1 cellular context compared by ENCODE assay signal in genomic region chr6:37051138-37052026, GRCh38.
TF ChIP-seq lines count a peak whose summit lies in the region.

No MANE protein-coding gene starts in this region.

TF ChIP-seq in HepG2, 621 proteins besides CTCF, POLR2A, EP300 and RAD21 (continued from another document and continues in another):
- TF ChIP-seq SCMH1 (CRISPR knock-in tag; IDR thresholded peaks at IDR 0.05; ENCODE audit: borderline replicate concordance), result no peak
- no peak; the same call in 1 of the 2 replicates for TF ChIP-seq KMT2B (CRISPR knock-in tag; IDR thresholded peaks at IDR 0.05)
- TF ChIP-seq ZNF646 (CRISPR knock-in tag; IDR thresholded peaks at IDR 0.05), result no peak
- TF ChIP-seq HNF1B (CRISPR knock-in tag; IDR thresholded peaks at IDR 0.05), result no peak
- no peak for TF ChIP-seq HDAC6 (IDR thresholded peaks at IDR 0.05; ENCODE audit: low read depth, low read length)
- TF ChIP-seq SMARCE1 (IDR thresholded peaks at IDR 0.05; ENCODE audit: borderline replicate concordance), result no peak
- peak; percentile 47 for TF ChIP-seq SKI (IDR thresholded peaks at IDR 0.05; ENCODE audit: partially characterized antibody)
- TF ChIP-seq GPN1 (CRISPR knock-in tag; IDR thresholded peaks at IDR 0.05; ENCODE audit: borderline replicate concordance), result no peak
- peak; percentile 59; the same call in 1 of the 2 replicates for TF ChIP-seq ZNF501 (CRISPR knock-in tag; IDR thresholded peaks at IDR 0.05)
- no peak for TF ChIP-seq KAT2B (IDR thresholded peaks at IDR 0.05; ENCODE audit: borderline replicate concordance, low read depth, low read length)
- TF ChIP-seq MAFG (CRISPR knock-in tag; IDR thresholded peaks at IDR 0.05), result no peak
- TF ChIP-seq ZFP36L2 (CRISPR knock-in tag; IDR thresholded peaks at IDR 0.05), result no peak
- TF ChIP-seq ZFP62 (CRISPR knock-in tag; IDR thresholded peaks at IDR 0.05), result no peak
- TF ChIP-seq HNF4G (IDR thresholded peaks at IDR 0.05; ENCODE audit: borderline replicate concordance, low read depth, low read length), result peak; percentile 56; the same call in 1 of the 2 replicates
- TF ChIP-seq HNF4G (CRISPR knock-in tag; IDR thresholded peaks at IDR 0.05; ENCODE audit: borderline replicate concordance, low read depth), result peak; percentile 69; the same call in 1 of the 2 replicates
- peak; percentile 86 for TF ChIP-seq REPIN1 (CRISPR knock-in tag; IDR thresholded peaks at IDR 0.05; ENCODE audit: borderline replicate concordance, low read depth)
- peak; percentile 95 for TF ChIP-seq KDM5B (CRISPR knock-in tag; IDR thresholded peaks at IDR 0.05; ENCODE audit: borderline replicate concordance)
- no peak for TF ChIP-seq NR3C1 (CRISPR knock-in tag; IDR thresholded peaks at IDR 0.05)
- TF ChIP-seq RBFOX2 (IDR thresholded peaks at IDR 0.05; ENCODE audit: low read depth, low read length), result no peak
- TF ChIP-seq ZNF383 (CRISPR knock-in tag; IDR thresholded peaks at IDR 0.05; ENCODE audit: borderline replicate concordance), result peak; percentile 71; the same call in 1 of the 2 replicates
- TF ChIP-seq ZNF432 (CRISPR knock-in tag; IDR thresholded peaks at IDR 0.05; ENCODE audit: borderline replicate concordance), result no peak
- no peak for TF ChIP-seq ZNF782 (CRISPR knock-in tag; IDR thresholded peaks at IDR 0.05; ENCODE audit: borderline replicate concordance)
- no peak for TF ChIP-seq ZNF367 (CRISPR knock-in tag; IDR thresholded peaks at IDR 0.05; ENCODE audit: borderline replicate concordance)
- no peak for TF ChIP-seq ZNF7 (CRISPR knock-in tag; IDR thresholded peaks at IDR 0.05)
- no peak for TF ChIP-seq REL (CRISPR knock-in tag; conservative IDR thresholded peaks at IDR 0.05)
- peak; percentile 50 for TF ChIP-seq TBL1XR1 (IDR thresholded peaks at IDR 0.05; ENCODE audit: borderline replicate concordance, low read length, partially characterized antibody)
- peak; percentile 70; the same call in 1 of the 2 replicates for TF ChIP-seq CCDC6 (CRISPR knock-in tag; IDR thresholded peaks at IDR 0.05)
- peak; percentile 41 for TF ChIP-seq RBM39 (IDR thresholded peaks at IDR 0.05; ENCODE audit: low read depth, low read length, poor library complexity, severe bottlenecking)
- TF ChIP-seq ZNF577 (CRISPR knock-in tag; IDR thresholded peaks at IDR 0.05; ENCODE audit: borderline replicate concordance, low read depth), result no peak
- TF ChIP-seq PPARG (CRISPR knock-in tag; conservative IDR thresholded peaks at IDR 0.05), result no peak
- TF ChIP-seq HNF1A (IDR thresholded peaks at IDR 0.05; ENCODE audit: low read depth), result no peak
- peak; percentile 16; the same call in 1 of the 2 replicates for TF ChIP-seq HNF1A (CRISPR knock-in tag; IDR thresholded peaks at IDR 0.05; ENCODE audit: borderline replicate concordance)
- peak; percentile 75; the same call in 1 of the 2 replicates for TF ChIP-seq GABPB1 (CRISPR knock-in tag; IDR thresholded peaks at IDR 0.05)
- no peak for TF ChIP-seq FOXK2 (IDR thresholded peaks at IDR 0.05)
- peak; percentile 78 for TF ChIP-seq PRDM10 (CRISPR knock-in tag; IDR thresholded peaks at IDR 0.05; ENCODE audit: low read depth)
- TF ChIP-seq ZNF574 (CRISPR knock-in tag; IDR thresholded peaks at IDR 0.05), result peak; percentile 70
- TF ChIP-seq ZNF674 (CRISPR knock-in tag; IDR thresholded peaks at IDR 0.05; ENCODE audit: low read depth), result no peak
- TF ChIP-seq ZNF720 (CRISPR knock-in tag; IDR thresholded peaks at IDR 0.05), result no peak
- TF ChIP-seq ZNF576 (CRISPR knock-in tag; IDR thresholded peaks at IDR 0.05), result 0 out of 2 replicates have a peak, but pooled peaks have one; percentile 28
- no peak; the same call in 1 of the 2 replicates for TF ChIP-seq SPEN (CRISPR knock-in tag; IDR thresholded peaks at IDR 0.05; ENCODE audit: low read depth)
- no peak for TF ChIP-seq DDIT3 (CRISPR knock-in tag; IDR thresholded peaks at IDR 0.05)
- no peak for TF ChIP-seq ZFP1 (CRISPR knock-in tag; IDR thresholded peaks at IDR 0.05)
- TF ChIP-seq CREB1 (IDR thresholded peaks at IDR 0.05), result no peak
- no peak for TF ChIP-seq CREB1 (CRISPR knock-in tag; IDR thresholded peaks at IDR 0.05)
- TF ChIP-seq ZNF580 (CRISPR knock-in tag; IDR thresholded peaks at IDR 0.05; ENCODE audit: borderline replicate concordance, low read depth), result peak; percentile 65
- 0 out of 2 replicates have a peak, but pooled peaks have one; percentile 51 for TF ChIP-seq GTF2F1 (IDR thresholded peaks at IDR 0.05; ENCODE audit: low read length)
- TF ChIP-seq ZBTB1 (CRISPR knock-in tag; IDR thresholded peaks at IDR 0.05; ENCODE audit: borderline replicate concordance), result no peak
